In genomic region chr16:53356478-53357207, GRCh38 we compare ENCODE assay signal across 26 cellular contexts.
A peak's percentile ranks its signal among the peaks of the same experiment; 100 is the strongest.
DNase-seq lines count a peak whose midpoint lies in the region; ATAC-seq, FAIRE-seq and TF ChIP-seq lines count a peak whose summit lies in the region.
"Had no signal": no experiment of that assay in that cellular context is flagged by ENCODE, and none has a peak within 500 bp of the region (broad histone marks: within the 10 kb centered on the region; RNA-seq: fewer than 3 reads in every experiment).

No MANE protein-coding gene starts in this region.

- peaks cover 8% of the 10 kb centered on the region for H3K27me3 Mint-ChIP-seq in endothelial cell (ENCODE audit: unreplicated experiment)

- TF ChIP-seq CTCF in HepG2 (CRISPR knock-in tag; IDR thresholded peaks at IDR 0.05) (peak; percentile 27; the same call in 1 of the 2 replicates), right lobe of liver (IDR thresholded peaks at IDR 0.05) (no peak), endothelial cell (IDR thresholded peaks at IDR 0.05; ENCODE audit: unreplicated experiment) (no peak)

- no peak overlapping the region for H3K9ac ChIP-seq in HepG2 (ENCODE audit: insufficient read depth, low read depth, low read length)
- H3K9ac ChIP-seq: BLaER1 treated with 17β-estradiol and CSF1 and Interleukin-3, amounts not matched to agents 10 nM and 100 nM had no signal

- H3K36me3 ChIP-seq in HepG2 (replicated peaks in 1 of 2; ENCODE audit: control insufficient read depth in 1 of 2, insufficient read depth in 2 of 2, low read length in 2 of 2) (no peaks in the 10 kb centered on the region), right lobe of liver (no peaks in the 10 kb centered on the region)
- H3K36me3 ChIP-seq: BLaER1 treated with 17β-estradiol and CSF1 and Interleukin-3, amounts not matched to agents 10 nM and 100 nM; MG63; SJSA1 had no signal

- H3K4me3 ChIP-seq in HepG2 (replicated peaks in 1 of 3; ENCODE audit: insufficient read depth in 1 of 3, low read depth in 2 of 3, low read length in 3 of 3), result no peak overlapping the region
- H3K4me3 ChIP-seq in right lobe of liver, result no peak overlapping the region
- H3K4me3 ChIP-seq: BLaER1 treated with 17β-estradiol and CSF1 and Interleukin-3, amounts not matched to agents 10 nM and 100 nM; MG63; SJSA1; skin epidermis had no signal

- H3K36me3 Mint-ChIP-seq in endothelial cell (ENCODE audit: low read depth, unreplicated experiment), result no peaks in the 10 kb centered on the region
- H3K36me3 Mint-ChIP-seq: activated naive CD4-positive, alpha-beta T cell treated with anti-CD3 and anti-CD28 coated beads, Interleukin-2, amount 50 U/mL, for 24 hours; IgD-negative memory B cell had no signal

- 1% methylated on average over 4 of the region's 4 CpGs for WGBS in HepG2 (ENCODE audit: low lambda C conversion rate)
- 18% methylated on average over 2 of the region's 4 CpGs for WGBS in right lobe of liver (ENCODE audit: insufficient coverage, low coverage, low lambda C conversion rate, missing lambda C conversion rate)

- no TSS peak for BruUV-seq in HepG2 (replicated peaks; lab: Mats Ljungman, UMichigan)

- DNase-seq in HepG2 (ENCODE audit: low spot score) (no peak), right lobe of liver (no peak), NCI-H69 (lab: John Stamatoyannopoulos, UW) (peak; percentile 26), endothelial cell (ENCODE audit: low spot score) (peak; percentile 19), 8988T (no peak), NCI-H2081 (lab: John Stamatoyannopoulos, UW) (no peak), amniotic stem cell (lab: John Stamatoyannopoulos, UW) (no peak)
- DNase-seq: activated CD4-positive, alpha-beta T cell treated with anti-CD3 and anti-CD28 coated beads, Interleukin-2, amount 10 ng/mL, durations not matched to agents 24 days and 14 days; activated T-cell treated with anti-CD3 and anti-CD28 coated beads, Interleukin-2, amount 50 U/mL, for 72 hours; aorta; caudate nucleus; dermis blood vessel endothelial cell; glutamatergic neuron; HFFc6; MG63; NCI-H1436; NCI-H2107; substantia nigra; T-helper 17 cell had no signal

- H3K4me3 Mint-ChIP-seq in endothelial cell (ENCODE audit: unreplicated experiment), result no peak overlapping the region
- H3K4me3 Mint-ChIP-seq: activated CD4-positive, alpha-beta T cell treated with anti-CD3 and anti-CD28 coated beads, Interleukin-2, amount 10 ng/mL, durations not matched to agents 24 days and 14 days; activated naive CD4-positive, alpha-beta T cell treated with anti-CD3 and anti-CD28 coated beads, Interleukin-2, amount 50 U/mL, for 24 hours; activated T-cell treated with anti-CD3 and anti-CD28 coated beads, Interleukin-2, amount 50 U/mL, for 72 hours; HFFc6; IgD-negative memory B cell; memory B cell; T-helper 17 cell had no signal

- no peak for TF ChIP-seq RAD21 in HepG2 (CRISPR knock-in tag; IDR thresholded peaks at IDR 0.05)

- H3K9me3 ChIP-seq in HepG2 (ENCODE audit: low read length) (no peaks in the 10 kb centered on the region), right lobe of liver (no peaks in the 10 kb centered on the region)
- H3K9me3 ChIP-seq: BLaER1 treated with 17β-estradiol and CSF1 and Interleukin-3, amounts not matched to agents 10 nM and 100 nM; MG63; SJSA1 had no signal

- CTCF ChIA-PET in HepG2 (lab: Yijun Ruan, JAX; ENCODE audit: low intra/inter-chr PET ratio, low total read pairs), result no interaction called here

- H4K20me1 ChIP-seq in HepG2 (ENCODE audit: insufficient read depth, low read length), result no peaks in the 10 kb centered on the region
- H4K20me1 ChIP-seq: BLaER1 treated with 17β-estradiol and CSF1 and Interleukin-3, amounts not matched to agents 10 nM and 100 nM had no signal

- no peak overlapping the region for H3K27ac ChIP-seq in HepG2 (ENCODE audit: extremely low read length, insufficient read depth, low read length)
- H3K27ac ChIP-seq in right lobe of liver, result no peak overlapping the region
- H3K27ac ChIP-seq: BLaER1 treated with 17β-estradiol and CSF1 and Interleukin-3, amounts not matched to agents 10 nM and 100 nM; SJSA1; skin epidermis had no signal

- H3K27me3 ChIP-seq in HepG2 (ENCODE audit: control insufficient read depth in 1 of 2, insufficient read depth in 2 of 2, low read length in 2 of 2), result peaks cover 10 to 37% of the 10 kb centered on the region in 2 experiments; a peak in 2 of 5 replicates
- H3K27me3 ChIP-seq in right lobe of liver, result no peaks in the 10 kb centered on the region
- H3K27me3 ChIP-seq: BLaER1 treated with 17β-estradiol and CSF1 and Interleukin-3, amounts not matched to agents 10 nM and 100 nM; SJSA1 had no signal

- ATAC-seq in HepG2 (no peak), right lobe of liver (no peak), GM18907 (IDR thresholded peaks at IDR 0.05; ENCODE audit: unreplicated experiment) (no peak)
- ATAC-seq: activated T-cell treated with anti-CD3 and anti-CD28 coated beads, Interleukin-2, amount 50 U/mL, for 72 hours; T-helper 17 cell had no signal

- H3K9me3 Mint-ChIP-seq in endothelial cell (ENCODE audit: unreplicated experiment), result no peaks in the 10 kb centered on the region
- H3K9me3 Mint-ChIP-seq: activated CD4-positive, alpha-beta T cell treated with anti-CD3 and anti-CD28 coated beads, Interleukin-2, amount 10 ng/mL, durations not matched to agents 24 days and 14 days; activated naive CD4-positive, alpha-beta T cell treated with anti-CD3 and anti-CD28 coated beads, Interleukin-2, amount 50 U/mL, for 24 hours; activated T-cell treated with anti-CD3 and anti-CD28 coated beads, Interleukin-2, amount 50 U/mL, for 72 hours; HFFc6; memory B cell had no signal

- no peak for FAIRE-seq in HepG2 (lab: Jason Lieb, UNC)

- no peaks in the 10 kb centered on the region for H3K4me1 Mint-ChIP-seq in endothelial cell (ENCODE audit: unreplicated experiment)
- H3K4me1 Mint-ChIP-seq: activated CD4-positive, alpha-beta T cell treated with anti-CD3 and anti-CD28 coated beads, Interleukin-2, amount 10 ng/mL, durations not matched to agents 24 days and 14 days; activated naive CD4-positive, alpha-beta T cell treated with anti-CD3 and anti-CD28 coated beads, Interleukin-2, amount 50 U/mL, for 24 hours had no signal

- POLR2A ChIA-PET in HepG2 (lab: Yijun Ruan, JAX), result no interaction called here

- no peaks in the 10 kb centered on the region for H3K79me2 ChIP-seq in HepG2 (ENCODE audit: insufficient read depth, low read length)

- no peak overlapping the region for H2AFZ ChIP-seq in HepG2 (ENCODE audit: low read length)

- H3K27ac Mint-ChIP-seq in endothelial cell (ENCODE audit: unreplicated experiment), result no peak overlapping the region
- H3K27ac Mint-ChIP-seq: activated CD4-positive, alpha-beta T cell treated with anti-CD3 and anti-CD28 coated beads, Interleukin-2, amount 10 ng/mL, durations not matched to agents 24 days and 14 days; activated naive CD4-positive, alpha-beta T cell treated with anti-CD3 and anti-CD28 coated beads, Interleukin-2, amount 50 U/mL, for 24 hours; activated T-cell treated with anti-CD3 and anti-CD28 coated beads, Interleukin-2, amount 50 U/mL, for 72 hours; HFFc6; memory B cell; T-helper 17 cell had no signal

- in situ Hi-C loops in HepG2 (cut with HindIII; ENCODE audit: extremely low pct_ligation_motif_present, low pct_unique_long_range_greater_than_20kb), result no loop called here

- TF ChIP-seq EP300 in HepG2 (IDR thresholded peaks at IDR 0.05; ENCODE audit: low read depth in 2 of 2, low read length in 2 of 2), result no peak
- TF ChIP-seq EP300 in HepG2 (CRISPR knock-in tag; IDR thresholded peaks at IDR 0.05; ENCODE audit: borderline replicate concordance), result no peak

- intact Hi-C loops in HepG2 (cut with micrococcal nuclease; ENCODE audit: unreplicated experiment), result no loop called here
- intact Hi-C loops in right lobe of liver (cut with DNase I), result no loop called here

- H3K4me2 ChIP-seq in HepG2 (ENCODE audit: low read depth, low read length), result no peak overlapping the region
- H3K4me2 ChIP-seq: BLaER1 treated with 17β-estradiol and CSF1 and Interleukin-3, amounts not matched to agents 10 nM and 100 nM had no signal

- no peak for TF ChIP-seq POLR2A in HepG2 (IDR thresholded peaks at IDR 0.05; ENCODE audit: insufficient read depth in 1 of 2, low read depth in 2 of 2, low read length in 2 of 2)
- no peak for TF ChIP-seq POLR2A in right lobe of liver (IDR thresholded peaks at IDR 0.05)

- H3K4me1 ChIP-seq in HepG2 (ENCODE audit: insufficient read depth, low read length) (no peaks in the 10 kb centered on the region), right lobe of liver (no peaks in the 10 kb centered on the region)
- H3K4me1 ChIP-seq: SJSA1 had no signal

TF ChIP-seq in HepG2, 621 proteins besides CTCF, POLR2A, EP300 and RAD21:
- TF ChIP-seq STAG1 (CRISPR knock-in tag; IDR thresholded peaks at IDR 0.05) (peak; percentile 27), YEATS4 (CRISPR knock-in tag; IDR thresholded peaks at IDR 0.05; ENCODE audit: borderline replicate concordance) (no peak), REST (IDR thresholded peaks at IDR 0.05; ENCODE audit: borderline replicate concordance in 1 of 2, low read depth in 1 of 2, low read length in 2 of 2) (peak in 1 of 2 experiments; percentile 17; a peak in 1 of 4 replicates)

Comparison
In these comparisons a context has a peak if more than half of its experiments do, and no peak if none do; other contexts are left out.
1. DNase-seq: peak in NCI-H69 (single experiment) and endothelial cell (single experiment); none in HepG2 (single experiment), right lobe of liver (0 of 3), 8988T (single experiment), NCI-H2081 (0 of 2) and amniotic stem cell (single experiment).